In genomic region chr20:34579191-34579661, GRCh38 we compare ENCODE assay signal across 8 cellular contexts. TPM values are rescaled to one million over a fixed set of nuclear protein-coding genes. Genes with fewer than 3 reads are reported as not detected.
A peak's percentile ranks its signal among the peaks of the same experiment; 100 is the strongest.
DNase-seq lines count a peak whose midpoint lies in the region; ATAC-seq and TF ChIP-seq lines count a peak whose summit lies in the region.

No MANE protein-coding gene starts in this region.

- no peaks in the 10 kb centered on the region for H3K9me3 ChIP-seq in vagina

- intact Hi-C loops in vagina (cut with DNase I): no loop called here

- peaks cover 40% of the 10 kb centered on the region for H3K4me1 ChIP-seq in vagina

- H3K27me3 ChIP-seq in vagina: no peaks in the 10 kb centered on the region

- no peak for TF ChIP-seq POLR2A in NB4 (IDR thresholded peaks at IDR 0.05; ENCODE audit: extremely low read depth, insufficient read length)
- no peak for TF ChIP-seq POLR2A in vagina (IDR thresholded peaks at IDR 0.05)

- peak overlapping the region; percentile 60 for H3K27ac ChIP-seq in caudate nucleus (ENCODE audit: low read depth, low read length)
- no peak overlapping the region for H3K27ac ChIP-seq in vagina

- in situ Hi-C loops in Caki2 (cut with HindIII; ENCODE audit: low pct_unique_long_range_greater_than_20kb, low sequenced_read_pairs): no loop called here

- no peak overlapping the region for H3K4me3 ChIP-seq in NB4 (ENCODE audit: low read depth, low read length)
- no peak overlapping the region for H3K4me3 ChIP-seq in vagina

- TF ChIP-seq CTCF in NB4 (IDR thresholded peaks at IDR 0.05; ENCODE audit: low read depth, low read length): peak; percentile 24
- TF ChIP-seq CTCF in vagina (IDR thresholded peaks at IDR 0.05): peak in 2 of 3 experiments; percentile 16 to 39

- ATAC-seq in left lobe of liver: peak; percentile 68
- no peak for ATAC-seq in HG02759 (IDR thresholded peaks at IDR 0.05; ENCODE audit: unreplicated experiment)

- DNase-seq in Caki2 (ENCODE audit: low read depth) (peak; percentile 90), NB4 (ENCODE audit: low read depth) (peak; percentile 53), caudate nucleus (lab: John Stamatoyannopoulos, UW) (peak in 58 of 61 donors; percentile 23 to 90 (median 65)), left lobe of liver (ENCODE audit: low spot score) (no peak), vagina (ENCODE audit: extremely low spot score in 2 of 2) (peak in 1 of 2 donors; percentile 86), NCI-H774 (lab: John Stamatoyannopoulos, UW) (no peak), GOT3 (lab: John Stamatoyannopoulos, UW) (no peak)

- peaks cover 0 to 2% of the 10 kb centered on the region in 2 donors for H3K36me3 ChIP-seq in vagina

RNA-seq across cellular contexts. Expression of gene MAP1LC3A, which starts 20.7 kb away (rescaled TPM):
- total RNA-seq in Caki2 (2014; rRNA removed; shearing (Covaris generic); ENCODE audit: low replicate concordance): not detected in 2 replicates
- total RNA-seq in left lobe of liver (24.2 TPM), vagina (71.5 TPM)

Comparison
In these comparisons a context has a peak if more than half of its experiments do, and no peak if none do; other contexts are left out.
1. DNase-seq: peak in Caki2 (single experiment), NB4 (single experiment) and caudate nucleus (58 of 61); none in left lobe of liver (single experiment), NCI-H774 (single experiment) and GOT3 (single experiment).
2. RNA of gene MAP1LC3A, which starts 20.7 kb away (total RNA-seq): 71.5 TPM in vagina (single experiment) and 24.2 TPM in left lobe of liver (single experiment); not detected in Caki2; every median in the first group is over 10 times any median in the second.